ENCODE assay signal across 8 cellular contexts in genomic region chrX:154717824-154718223, GRCh38. TPM values are rescaled to one million over a fixed set of nuclear protein-coding genes. Genes with fewer than 3 reads are reported as not detected.
DNase-seq lines count a peak whose midpoint lies in the region; ATAC-seq and TF ChIP-seq lines count a peak whose summit lies in the region.

No MANE protein-coding gene starts in this region.

- intact Hi-C loops in transverse colon (cut with DNase I; ENCODE audit: low total_unique reads), result no loop called here

- CTCF ChIA-PET in activated naive CD4-positive, alpha-beta T cell treated with anti-CD3 and anti-CD28 coated beads, Interleukin-2, amount 10 ng/mL, durations not matched to agents 7 days and 5 days (lab: Charles Lee), result interaction anchor here (0.6 to 5.2 kb wide), 5 partner anchors 14 to 112 kb away, joined by 3 to 65 read pairs (median 4); partner anchors contain the start of gene GAB3

- WGBS in transverse colon (ENCODE audit: low coverage in 1 of 2), 2 donors, result 55% methylated on average over 7 of the region's 7 CpGs; no CpG with 5 or more reads in 1 of the 2 donors

- TF ChIP-seq POLR2A in Peyer's patch (IDR thresholded peaks at IDR 0.05), result no peak
- TF ChIP-seq POLR2A in transverse colon (IDR thresholded peaks at IDR 0.05), result no peak

- peak in 1 of 6 experiments; percentile 2 for TF ChIP-seq CTCF in Peyer's patch (IDR thresholded peaks at IDR 0.05)
- TF ChIP-seq CTCF in transverse colon (IDR thresholded peaks at IDR 0.05), result no peak

- H3K27me3 ChIP-seq in Peyer's patch (no peaks in the 10 kb centered on the region), transverse colon (no peaks in the 10 kb centered on the region)
- no peaks in the 10 kb centered on the region for H3K27me3 ChIP-seq in effector memory CD4-positive, alpha-beta T cell (replicated peaks; ENCODE audit: control insufficient read depth, insufficient read depth, low read length, poor library complexity, severe bottlenecking)

- H3K4me3 Mint-ChIP-seq in activated naive CD4-positive, alpha-beta T cell treated with anti-CD3 and anti-CD28 coated beads, Interleukin-2, amount 10 ng/mL, durations not matched to agents 7 days and 5 days, result no peak overlapping the region

- H3K4me1 ChIP-seq in Peyer's patch (no peaks in the 10 kb centered on the region), transverse colon (no peaks in the 10 kb centered on the region)
- peaks cover 29% of the 10 kb centered on the region for H3K4me1 ChIP-seq in effector memory CD4-positive, alpha-beta T cell (ENCODE audit: control insufficient read depth, insufficient read depth, low read length, poor library complexity, severe bottlenecking)

- peaks cover 14% of the 10 kb centered on the region for H3K36me3 Mint-ChIP-seq in activated naive CD4-positive, alpha-beta T cell treated with anti-CD3 and anti-CD28 coated beads, Interleukin-2, amount 10 ng/mL, durations not matched to agents 7 days and 5 days

- peak; percentile 34 for DNase-seq in activated naive CD4-positive, alpha-beta T cell treated with anti-CD3 and anti-CD28 coated beads, Interleukin-2, amount 10 ng/mL, durations not matched to agents 7 days and 5 days
- no peak for DNase-seq in activated naive CD4-positive, alpha-beta T cell treated with Interleukin-2 at 50 U/mL for 16 hours
- DNase-seq in Peyer's patch, result peak in 2 of 3 donors; percentile 37 to 60
- peak in 2 of 3 donors; percentile 25 to 39 for DNase-seq in effector memory CD4-positive, alpha-beta T cell
- peak; percentile 26 for DNase-seq in transverse colon
- DNase-seq in DMS114 treated with DMSO at 0.1 percent for 48 hours (lab: John Stamatoyannopoulos, UW; ENCODE audit: unreplicated experiment), result no peak
- DNase-seq in stimulated activated CD8-positive, alpha-beta memory T cell treated with anti-CD3 and anti-CD28 coated beads, Interleukin-4, amount 100 ng/mL, for 48 hours, result no peak

- peak overlapping the region in 3 of 4 donors; percentile 14 to 22 (median 20) for H3K27ac ChIP-seq in Peyer's patch
- peak overlapping the region; percentile 70 for H3K27ac ChIP-seq in effector memory CD4-positive, alpha-beta T cell (ENCODE audit: insufficient read depth, low read length, poor library complexity, severe bottlenecking)
- H3K27ac ChIP-seq in transverse colon, result peak overlapping the region in 3 of 4 donors; percentile 34 to 41 (median 38)

- ATAC-seq in GM21717 (IDR thresholded peaks at IDR 0.05; ENCODE audit: unreplicated experiment), result no peak

- H3K9me3 ChIP-seq in Peyer's patch, result no peaks in the 10 kb centered on the region
- H3K9me3 ChIP-seq in effector memory CD4-positive, alpha-beta T cell (ENCODE audit: control insufficient read depth, low read length), result no peaks in the 10 kb centered on the region
- no peaks in the 10 kb centered on the region for H3K9me3 ChIP-seq in transverse colon

- no peak for TF ChIP-seq EP300 in transverse colon (IDR thresholded peaks at IDR 0.05; ENCODE audit: low read depth)

- in situ Hi-C loops in transverse colon (cut with MboI; ENCODE audit: low pct_ligation_motif_present in 1 of 4, low pct_unique_long_range_greater_than_20kb in 1 of 4, low sequenced_read_pairs in 3 of 4), result no loop called here

- no peaks in the 10 kb centered on the region for H3K27me3 Mint-ChIP-seq in activated naive CD4-positive, alpha-beta T cell treated with anti-CD3 and anti-CD28 coated beads, Interleukin-2, amount 10 ng/mL, durations not matched to agents 7 days and 5 days

- no peaks in the 10 kb centered on the region for H3K36me3 ChIP-seq in Peyer's patch
- no peaks in the 10 kb centered on the region for H3K36me3 ChIP-seq in effector memory CD4-positive, alpha-beta T cell (ENCODE audit: control insufficient read depth, insufficient read depth, low read length)
- no peaks in the 10 kb centered on the region for H3K36me3 ChIP-seq in transverse colon

- peaks cover 4% of the 10 kb centered on the region for H3K9me3 Mint-ChIP-seq in activated naive CD4-positive, alpha-beta T cell treated with anti-CD3 and anti-CD28 coated beads, Interleukin-2, amount 10 ng/mL, durations not matched to agents 7 days and 5 days

- peaks cover 48% of the 10 kb centered on the region for H3K4me1 Mint-ChIP-seq in activated naive CD4-positive, alpha-beta T cell treated with anti-CD3 and anti-CD28 coated beads, Interleukin-2, amount 10 ng/mL, durations not matched to agents 7 days and 5 days

- H3K27ac Mint-ChIP-seq in activated naive CD4-positive, alpha-beta T cell treated with anti-CD3 and anti-CD28 coated beads, Interleukin-2, amount 10 ng/mL, durations not matched to agents 7 days and 5 days, result peak overlapping the region; percentile 65

- H3K4me3 ChIP-seq in Peyer's patch, result no peak overlapping the region
- no peak overlapping the region for H3K4me3 ChIP-seq in effector memory CD4-positive, alpha-beta T cell (ENCODE audit: insufficient read depth, low read depth, low read length, poor library complexity, severe bottlenecking)
- no peak overlapping the region for H3K4me3 ChIP-seq in transverse colon

RNA-seq across cellular contexts. Expression of gene GAB3, which starts 33.1 kb away (rescaled TPM):
- total RNA-seq in Peyer's patch (1 to 10 TPM; 3.5 to 7.4 (median 5.0) TPM), transverse colon (1 to 10 TPM in 3 of 4 donors, under 1 TPM in 1; 0.37 to 4.4 (median 3.0) TPM)

RNA-seq across cellular contexts. Expression of gene DKC1, which starts 44.8 kb away (rescaled TPM):
- total RNA-seq in Peyer's patch (100 to 1,000 TPM in 1 of 4 donors, 10 to 100 TPM in 3; 22.8 to 128 (median 39.0) TPM), transverse colon (100 to 1,000 TPM in 1 of 4 donors, 10 to 100 TPM in 3; 12.7 to 134 (median 24.9) TPM)

Comparison
In these comparisons a context has a peak if more than half of its experiments do, and no peak if none do; other contexts are left out.
1. DNase-seq: peak in activated naive CD4-positive, alpha-beta T cell treated with anti-CD3 and anti-CD28 coated beads, Interleukin-2, amount 10 ng/mL, durations not matched to agents 7 days and 5 days (single experiment), Peyer's patch (2 of 3), effector memory CD4-positive, alpha-beta T cell (2 of 3) and transverse colon (single experiment); none in activated naive CD4-positive, alpha-beta T cell treated with Interleukin-2 at 50 U/mL for 16 hours (single experiment), DMS114 treated with DMSO at 0.1 percent for 48 hours (single experiment) and stimulated activated CD8-positive, alpha-beta memory T cell treated with anti-CD3 and anti-CD28 coated beads, Interleukin-4, amount 100 ng/mL, for 48 hours (single experiment).
2. H3K27ac ChIP-seq: peak in every context shown above with its lines; median percentile 70 in effector memory CD4-positive, alpha-beta T cell; 38 in transverse colon; 20 in Peyer's patch.